8 cellular contexts compared by ENCODE assay signal in genomic region chr19:17385878-17386611, GRCh38. TPM values are rescaled to one million over a fixed set of nuclear protein-coding genes. Genes with fewer than 3 reads are reported as not detected.
A peak's percentile ranks its signal among the peaks of the same experiment; 100 is the strongest.
DNase-seq lines count a peak whose midpoint lies in the region; ATAC-seq and TF ChIP-seq lines count a peak whose summit lies in the region.

No MANE protein-coding gene starts in this region.

- H4K20me1 ChIP-seq in BLaER1, result no peaks in the 10 kb centered on the region

- 29 to 45% (median 38%) methylated on average over 10 to 20 of the region's 20 CpGs for WGBS in heart left ventricle, 4 donors

- H3K4me2 ChIP-seq in BLaER1, result 0 out of 2 replicates have a peak overlapping the region, but pooled peaks have one; percentile 19

- intact Hi-C loops in heart left ventricle (cut with DNase I) (loop anchor here (1.0 to 10.0 kb wide), 7 partner anchors 39 to 94 kb away; no protein-coding TSS in a partner anchor), gastrocnemius medialis (cut with DNase I; ENCODE audit: low total_unique reads) (loop anchor here (1.0 kb wide), 1 partner anchor 40 kb away; no protein-coding TSS in a partner anchor)

- H3K36me3 ChIP-seq in BLaER1 (no peaks in the 10 kb centered on the region), HEK293 (ENCODE audit: control insufficient read depth in 2 of 2, insufficient read depth in 1 of 2, low read length in 2 of 2) (no peaks in the 10 kb centered on the region), heart left ventricle (no peaks in the 10 kb centered on the region), gastrocnemius medialis (no peaks in the 10 kb centered on the region)

- no peak overlapping the region for H3K4me3 ChIP-seq in BLaER1
- no peak overlapping the region for H3K4me3 ChIP-seq in HEK293 (ENCODE audit: low read depth, low read length)
- no peak overlapping the region for H3K4me3 ChIP-seq in heart left ventricle
- H3K4me3 ChIP-seq in gastrocnemius medialis, result no peak overlapping the region

- in situ Hi-C loops in gastrocnemius medialis (cut with MboI; ENCODE audit: low sequenced_read_pairs in 4 of 4), result loop anchor here (5.0 kb wide), 1 partner anchor 39 kb away; no protein-coding TSS in a partner anchor

- no peak overlapping the region for H3K9ac ChIP-seq in BLaER1

- POLR2A ChIA-PET in HEK293 (lab: Yijun Ruan, JAX), result interaction anchor here (0.5 to 0.6 kb wide), 2 partner anchors 26 to 473 kb away, joined by 4 to 5 read pairs; no protein-coding TSS in a partner anchor

- TF ChIP-seq CTCF in HEK293 (tag by site-specific recombination; IDR thresholded peaks at IDR 0.05) (peak; percentile 81), heart left ventricle (IDR thresholded peaks at IDR 0.05) (peak; percentile 75 to 95 (median 90)), gastrocnemius medialis (IDR thresholded peaks at IDR 0.05 in 4 of 5, conservative IDR thresholded peaks at IDR 0.05 in 1 of 5) (peak; percentile 87 to 96 (median 92))

- ATAC-seq in heart left ventricle, result peak in 3 of 4 donors; percentile 58 to 73 (median 69)
- peak; percentile 50 to 58 for ATAC-seq in gastrocnemius medialis
- ATAC-seq in HG02870 (IDR thresholded peaks at IDR 0.05; ENCODE audit: unreplicated experiment), result no peak

- CTCF ChIA-PET in HEK293 (lab: Yijun Ruan, JAX), result interaction anchor here (0.6 to 2.3 kb wide), 36 partner anchors 8 to 685 kb away, joined by 3 to 17 read pairs (median 4); partner anchors contain the start of gene MRPL34

- H3K9me3 ChIP-seq in BLaER1, result 0 out of 2 replicates have a peak, but pooled peaks cover 4% of the 10 kb centered on the region
- H3K9me3 ChIP-seq in HEK293 (ENCODE audit: control insufficient read depth, insufficient read depth, low read depth, low read length), result no peaks in the 10 kb centered on the region
- H3K9me3 ChIP-seq in heart left ventricle, result peaks cover 0 to 15% (median 2%) of the 10 kb centered on the region in 12 donors
- H3K9me3 ChIP-seq in gastrocnemius medialis, result no peaks in the 10 kb centered on the region

- peaks cover 14% of the 10 kb centered on the region; the same call in 1 of the 2 replicates for H3K27me3 ChIP-seq in BLaER1
- H3K27me3 ChIP-seq in heart left ventricle, result peaks cover 0 to 14% (median 0%) of the 10 kb centered on the region in 9 donors
- H3K27me3 ChIP-seq in gastrocnemius medialis, result peaks cover 8 to 16% (median 15%) of the 10 kb centered on the region in 3 donors

- DNase-seq in RPMI8226 (peak; percentile 69), heart left ventricle (peak; percentile 66 to 83 (median 68)), gastrocnemius medialis (peak in 1 of 2 donors; percentile 44), NCI-H187 (lab: John Stamatoyannopoulos, UW) (no peak)
- peak in 3 of 4 experiments; percentile 39 to 60 (median 43) for DNase-seq in activated naive CD4-positive, alpha-beta T cell (lab: John Stamatoyannopoulos, UW)

- TF ChIP-seq POLR2A in heart left ventricle (IDR thresholded peaks at IDR 0.05) (no peak), gastrocnemius medialis (IDR thresholded peaks at IDR 0.05) (no peak)

- H3K4me1 ChIP-seq in BLaER1 (peaks cover 41% of the 10 kb centered on the region), HEK293 (ENCODE audit: control insufficient read depth, insufficient read depth, low read length) (no peaks in the 10 kb centered on the region), heart left ventricle (peaks cover 0 to 27% (median 11%) of the 10 kb centered on the region in 12 donors), gastrocnemius medialis (peaks cover 4 to 6% of the 10 kb centered on the region in 2 donors)

- H3K27ac ChIP-seq in BLaER1, result no peak overlapping the region
- H3K27ac ChIP-seq in HEK293 (ENCODE audit: extremely low read depth, low read depth, low read length), result no peak overlapping the region
- no peak overlapping the region for H3K27ac ChIP-seq in heart left ventricle
- H3K27ac ChIP-seq in gastrocnemius medialis, result no peak overlapping the region

TF ChIP-seq in HEK293, 187 proteins besides CTCF, POLR2A, EP300 and RAD21 (continues in another document):
- TF ChIP-seq EGR2 (tag by site-specific recombination; IDR thresholded peaks at IDR 0.05; ENCODE audit: low read depth) (no peak), PATZ1 (tag by site-specific recombination; IDR thresholded peaks at IDR 0.05) (0 out of 2 replicates have a peak, but pooled peaks have one; percentile 20), WT1 (tag by site-specific recombination; IDR thresholded peaks at IDR 0.05) (no peak), ZNF580 (tag by site-specific recombination; IDR thresholded peaks at IDR 0.05) (no peak), MZF1 (tag by site-specific recombination; IDR thresholded peaks at IDR 0.05; ENCODE audit: borderline replicate concordance) (no peak), KLF17 (tag by site-specific recombination; IDR thresholded peaks at IDR 0.05) (peak; percentile 28; the same call in 1 of the 2 replicates), ZFP37 (tag by site-specific recombination; IDR thresholded peaks at IDR 0.05) (no peak), ZNF76 (tag by site-specific recombination; IDR thresholded peaks at IDR 0.05; ENCODE audit: borderline replicate concordance, low read depth) (no peak), ZNF16 (tag by site-specific recombination; IDR thresholded peaks at IDR 0.05; ENCODE audit: low read depth) (no peak)

RNA-seq across cellular contexts. Expression of gene CCDC194, which starts 8.0 kb away (rescaled TPM):
- total RNA-seq in heart left ventricle (under 1 TPM in 2 of 9 donors, not detected in 7; 0.37 to 0.53 TPM), gastrocnemius medialis (not detected)
- polyA plus RNA-seq in heart left ventricle, result under 1 TPM in 1 of 2 donors, not detected in 1; 0.23 TPM

RNA-seq across cellular contexts. Expression of gene PLVAP, which starts 8.9 kb away (rescaled TPM):
- total RNA-seq in heart left ventricle (10 to 100 TPM in 4 of 9 donors, 1 to 10 TPM in 5; 7.1 to 52.8 (median 9.5) TPM), gastrocnemius medialis (10 to 100 TPM; 11.5 to 45.1 (median 18.8) TPM)
- polyA plus RNA-seq in heart left ventricle, result 10 to 100 TPM; 26.4 to 50.1 TPM

RNA-seq across cellular contexts. Expression of gene BST2, which starts 19.4 kb away (rescaled TPM):
- total RNA-seq in heart left ventricle, result 100 to 1,000 TPM in 1 of 9 donors, 10 to 100 TPM in 8; 28.6 to 116 (median 49.4) TPM
- 10 to 100 TPM; 37.1 to 64.1 TPM for polyA plus RNA-seq in heart left ventricle
- total RNA-seq in gastrocnemius medialis, result 10 to 100 TPM; 19.0 to 28.2 (median 23.1) TPM

RNA-seq across cellular contexts. Expression of gene MVB12A, which starts 33.8 kb away (rescaled TPM):
- total RNA-seq in heart left ventricle (10 to 100 TPM; 11.8 to 41.5 (median 18.5) TPM), gastrocnemius medialis (10 to 100 TPM; 35.8 to 62.7 (median 52.3) TPM)
- polyA plus RNA-seq in heart left ventricle, result 10 to 100 TPM; 30.7 to 46.5 TPM

RNA-seq across cellular contexts. Expression of gene GTPBP3, which starts 48.7 kb away (rescaled TPM):
- total RNA-seq in heart left ventricle (10 to 100 TPM in 7 of 9 donors, 1 to 10 TPM in 2; 6.3 to 20.1 (median 11.3) TPM), gastrocnemius medialis (10 to 100 TPM in 3 of 4 donors, 1 to 10 TPM in 1; 6.7 to 21.3 (median 11.1) TPM)
- 10 to 100 TPM in 1 of 2 donors, 1 to 10 TPM in 1; 8.9 to 13.0 TPM for polyA plus RNA-seq in heart left ventricle

Comparison
In these comparisons a context has a peak if more than half of its experiments do, and no peak if none do; other contexts are left out.
1. DNase-seq: peak in RPMI8226 (single experiment), activated naive CD4-positive, alpha-beta T cell (3 of 4) and heart left ventricle (5 of 5); none in NCI-H187 (0 of 2).
2. Peak in every context shown above with its lines, with median percentiles within 50 percentile points of each other: CTCF ChIP-seq.